In genomic region chr5:112976432-112977309, GRCh38 we compare ENCODE assay signal across 1 cellular context.
TF ChIP-seq lines count a peak whose summit lies in the region.

DCP2 (plus strand) TSS chr5:112976798; CDS start chr5:112976934, 136 bp downstream.

TF ChIP-seq in HepG2, 621 proteins besides CTCF, POLR2A, EP300 and RAD21 (continued from another document and continues in another):
- peak; percentile 91 for TF ChIP-seq ZNF687 (CRISPR knock-in tag; IDR thresholded peaks at IDR 0.05)
- TF ChIP-seq CREM (IDR thresholded peaks at IDR 0.05), result peak; percentile 50; the same call in 1 of the 2 replicates
- no peak for TF ChIP-seq CREM (CRISPR knock-in tag; IDR thresholded peaks at IDR 0.05)
- no peak for TF ChIP-seq ZFAT (CRISPR knock-in tag; conservative IDR thresholded peaks at IDR 0.05)
- peak; percentile 33; the same call in 1 of the 2 replicates for TF ChIP-seq NFKB2 (CRISPR knock-in tag; IDR thresholded peaks at IDR 0.05; ENCODE audit: borderline replicate concordance)
- TF ChIP-seq SNAI1 (CRISPR knock-in tag; IDR thresholded peaks at IDR 0.05; ENCODE audit: borderline replicate concordance), result 0 out of 2 replicates have a peak, but pooled peaks have one; percentile 67
- no peak for TF ChIP-seq RNF2 (conservative IDR thresholded peaks at IDR 0.05; ENCODE audit: low read depth)
- TF ChIP-seq SNRNP70 (IDR thresholded peaks at IDR 0.05; ENCODE audit: low read depth, low read length), result no peak
- TF ChIP-seq GPN1 (CRISPR knock-in tag; IDR thresholded peaks at IDR 0.05; ENCODE audit: borderline replicate concordance), result no peak
- no peak for TF ChIP-seq LRRFIP1 (CRISPR knock-in tag; conservative IDR thresholded peaks at IDR 0.05)
- no peak for TF ChIP-seq IRF1 (CRISPR knock-in tag; IDR thresholded peaks at IDR 0.05; ENCODE audit: low read depth)
- TF ChIP-seq AGO2 (optimal IDR thresholded peaks at IDR 0.05; ENCODE audit: low read depth, low read length), result peak; percentile 48
- TF ChIP-seq ZIK1 (CRISPR knock-in tag; IDR thresholded peaks at IDR 0.05; ENCODE audit: borderline replicate concordance, low read depth), result peak; percentile 55; the same call in 1 of the 2 replicates
- TF ChIP-seq SMARCE1 (IDR thresholded peaks at IDR 0.05; ENCODE audit: borderline replicate concordance), result no peak
- no peak for TF ChIP-seq ZNF367 (CRISPR knock-in tag; IDR thresholded peaks at IDR 0.05; ENCODE audit: borderline replicate concordance)
- TF ChIP-seq REL (CRISPR knock-in tag; conservative IDR thresholded peaks at IDR 0.05), result no peak; the same call in 1 of the 2 replicates
- no peak for TF ChIP-seq MZF1 (CRISPR knock-in tag; IDR thresholded peaks at IDR 0.05; ENCODE audit: borderline replicate concordance)
- peak; percentile 71; the same call in 1 of the 2 replicates for TF ChIP-seq SNAPC2 (CRISPR knock-in tag; IDR thresholded peaks at IDR 0.05)
- TF ChIP-seq ZNF891 (CRISPR knock-in tag; IDR thresholded peaks at IDR 0.05), result no peak; the same call in none of the 2 replicates
- TF ChIP-seq EEA1 (CRISPR knock-in tag; IDR thresholded peaks at IDR 0.05; ENCODE audit: borderline replicate concordance), result no peak
- TF ChIP-seq HOXA5 (CRISPR knock-in tag; IDR thresholded peaks at IDR 0.05), result no peak
- 0 out of 2 replicates have a peak, but pooled peaks have one; percentile 37 for TF ChIP-seq ZNF333 (CRISPR knock-in tag; IDR thresholded peaks at IDR 0.05; ENCODE audit: borderline replicate concordance)
- no peak for TF ChIP-seq MBD4 (IDR thresholded peaks at IDR 0.05; ENCODE audit: borderline replicate concordance, low read length)
- no peak for TF ChIP-seq GRHL1 (CRISPR knock-in tag; conservative IDR thresholded peaks at IDR 0.05)
- peak; percentile 49; the same call in 1 of the 2 replicates for TF ChIP-seq ZNF776 (CRISPR knock-in tag; IDR thresholded peaks at IDR 0.05)
- TF ChIP-seq ZNF260 (CRISPR knock-in tag; IDR thresholded peaks at IDR 0.05; ENCODE audit: borderline replicate concordance, low read depth), result no peak
- no peak for TF ChIP-seq NFIB (CRISPR knock-in tag; IDR thresholded peaks at IDR 0.05; ENCODE audit: borderline replicate concordance)
- no peak for TF ChIP-seq ZBTB39 (CRISPR knock-in tag; IDR thresholded peaks at IDR 0.05)
- peak; percentile 94 for TF ChIP-seq E2F5 (CRISPR knock-in tag; conservative IDR thresholded peaks at IDR 0.05)
- TF ChIP-seq WIZ (CRISPR knock-in tag; IDR thresholded peaks at IDR 0.05), result no peak
- TF ChIP-seq SRSF9 (IDR thresholded peaks at IDR 0.05; ENCODE audit: borderline replicate concordance, insufficient read depth, low read depth, low read length, poor library complexity, severe bottlenecking), result no peak
- no peak for TF ChIP-seq ZNF577 (CRISPR knock-in tag; IDR thresholded peaks at IDR 0.05; ENCODE audit: borderline replicate concordance, low read depth)
- peak; percentile 96 for TF ChIP-seq NFYB (CRISPR knock-in tag; IDR thresholded peaks at IDR 0.05)
- no peak; the same call in 1 of the 2 replicates for TF ChIP-seq KLF11 (CRISPR knock-in tag; IDR thresholded peaks at IDR 0.05)
- peak; percentile 55 for TF ChIP-seq SOX5 (CRISPR knock-in tag; IDR thresholded peaks at IDR 0.05; ENCODE audit: borderline replicate concordance)
- peak; percentile 79 for TF ChIP-seq IKZF4 (CRISPR knock-in tag; IDR thresholded peaks at IDR 0.05; ENCODE audit: borderline replicate concordance, low read depth, not compliant biosample characterization)
- TF ChIP-seq GATA4 (IDR thresholded peaks at IDR 0.05; ENCODE audit: borderline replicate concordance, low read depth), result peak; percentile 18; the same call in 1 of the 2 replicates
- peak; percentile 88 for TF ChIP-seq ARID4A (CRISPR knock-in tag; IDR thresholded peaks at IDR 0.05; ENCODE audit: borderline replicate concordance)
- no peak for TF ChIP-seq JUNB (CRISPR knock-in tag; IDR thresholded peaks at IDR 0.05; ENCODE audit: borderline replicate concordance)
- TF ChIP-seq ZNF33A (CRISPR knock-in tag; IDR thresholded peaks at IDR 0.05; ENCODE audit: borderline replicate concordance), result no peak
- no peak for TF ChIP-seq ZNF326 (CRISPR knock-in tag; IDR thresholded peaks at IDR 0.05; ENCODE audit: borderline replicate concordance)
- no peak for TF ChIP-seq ZBTB44 (CRISPR knock-in tag; IDR thresholded peaks at IDR 0.05)
